18 cellular contexts compared by ENCODE assay signal in the genomic region with DNA sequence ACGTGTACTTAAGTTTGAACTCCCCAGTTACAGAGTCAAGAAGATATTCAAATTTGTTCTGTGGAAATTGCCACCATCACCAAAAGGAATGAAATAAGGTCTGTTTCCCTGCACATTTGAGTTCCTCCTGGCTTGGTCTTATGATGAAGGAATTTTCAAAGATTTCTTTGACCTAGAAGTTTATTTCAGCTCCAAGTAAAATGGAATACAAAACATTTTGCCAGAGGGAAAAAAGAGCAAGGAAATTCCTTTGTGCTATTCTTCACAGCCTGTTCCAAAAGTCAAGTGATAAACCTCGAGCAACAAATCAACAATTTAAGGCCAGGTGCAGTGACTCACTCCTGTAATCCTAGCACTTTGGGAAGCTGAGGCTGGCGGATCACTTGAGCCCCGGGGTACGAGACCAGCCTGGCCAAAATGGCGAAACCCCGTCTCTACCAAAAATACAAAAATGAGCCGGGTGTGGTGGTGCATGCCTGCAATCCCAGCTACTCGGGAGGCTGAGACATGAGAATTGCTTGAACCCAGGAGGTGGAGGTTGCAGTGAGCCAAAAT. TPM values are rescaled to one million over a fixed set of nuclear protein-coding genes. Genes with fewer than 3 reads are reported as not detected.
DNase-seq lines count a peak whose midpoint lies in the region; ATAC-seq, FAIRE-seq and TF ChIP-seq lines count a peak whose summit lies in the region.
"Had no signal": no experiment of that assay in that cellular context is flagged by ENCODE, and none has a peak within 500 bp of the region (broad histone marks: within the 10 kb centered on the region; RNA-seq: fewer than 3 reads in every experiment).

No MANE protein-coding gene starts in this region.

- H3K4me1 ChIP-seq in breast epithelium (no peaks in the 10 kb centered on the region), keratinocyte (ENCODE audit: control insufficient read depth, extremely low read depth, insufficient read depth, low read length) (peaks cover 17% of the 10 kb centered on the region)
- H3K4me1 ChIP-seq: Peyer's patch had no signal

- H3K4me1 Mint-ChIP-seq in MCF 10A (ENCODE audit: insufficient read depth, unreplicated experiment), result peaks cover 4% of the 10 kb centered on the region
- peaks cover 20 to 23% of the 10 kb centered on the region in 2 donors for H3K4me1 Mint-ChIP-seq in natural killer cell treated with Interleukin-12 subunit alpha and Interleukin-12 subunit beta and Interleukin-15 and Interleukin-18, amount 100 ng/mL, for 72 hours (ENCODE audit: low read depth in 2 of 2)

- H3K36me3 ChIP-seq in breast epithelium (no peaks in the 10 kb centered on the region), keratinocyte (ENCODE audit: control insufficient read depth in 2 of 2, extremely low read depth in 1 of 2, insufficient read depth in 2 of 2, low read length in 2 of 2) (peaks cover 0 to 3% of the 10 kb centered on the region in 2 experiments)
- H3K36me3 ChIP-seq: Peyer's patch had no signal

- H3K4me3 ChIP-seq in breast epithelium (no peak overlapping the region), keratinocyte (ENCODE audit: control insufficient read depth in 2 of 3, extremely low read depth in 1 of 3, insufficient read depth in 2 of 3, low read depth in 1 of 3, low read length in 3 of 3) (no peak overlapping the region)
- H3K4me3 ChIP-seq: GM23248, Peyer's patch had no signal

- H4K20me1 ChIP-seq in keratinocyte (ENCODE audit: control insufficient read depth, extremely low read depth, insufficient read depth, low read length), result no peaks in the 10 kb centered on the region

- H3K36me3 Mint-ChIP-seq in MCF 10A (ENCODE audit: insufficient read depth, unreplicated experiment), result peaks cover 4% of the 10 kb centered on the region
- H3K36me3 Mint-ChIP-seq in natural killer cell treated with Interleukin-12 subunit alpha and Interleukin-12 subunit beta and Interleukin-15 and Interleukin-18, amount 100 ng/mL, for 72 hours, result no peaks in the 10 kb centered on the region

- H3K27ac ChIP-seq in breast epithelium, result no peak overlapping the region
- peak overlapping the region; percentile 29 for H3K27ac ChIP-seq in keratinocyte (ENCODE audit: control insufficient read depth, insufficient read depth, low read length)
- H3K27ac ChIP-seq: 22Rv1, GM23248, KMS-11, Peyer's patch had no signal

- no peaks in the 10 kb centered on the region for H3K27me3 ChIP-seq in breast epithelium
- H3K27me3 ChIP-seq in keratinocyte (ENCODE audit: control insufficient read depth, extremely low read depth, insufficient read depth, low read length), result no peaks in the 10 kb centered on the region
- H3K27me3 ChIP-seq: Peyer's patch had no signal

- no peak overlapping the region for H3K4me3 Mint-ChIP-seq in MCF 10A (ENCODE audit: unreplicated experiment)
- no peak overlapping the region for H3K4me3 Mint-ChIP-seq in natural killer cell treated with Interleukin-12 subunit alpha and Interleukin-12 subunit beta and Interleukin-15 and Interleukin-18, amount 100 ng/mL, for 72 hours

- H3K9me3 Mint-ChIP-seq in MCF 10A (ENCODE audit: unreplicated experiment), result no peaks in the 10 kb centered on the region
- H3K9me3 Mint-ChIP-seq in natural killer cell treated with Interleukin-12 subunit alpha and Interleukin-12 subunit beta and Interleukin-15 and Interleukin-18, amount 100 ng/mL, for 72 hours, result no peaks in the 10 kb centered on the region

- no peaks in the 10 kb centered on the region for H3K27me3 Mint-ChIP-seq in MCF 10A (ENCODE audit: insufficient read depth, unreplicated experiment)
- H3K27me3 Mint-ChIP-seq in natural killer cell treated with Interleukin-12 subunit alpha and Interleukin-12 subunit beta and Interleukin-15 and Interleukin-18, amount 100 ng/mL, for 72 hours, result peaks cover 0 to 5% of the 10 kb centered on the region in 2 donors
- H3K27me3 Mint-ChIP-seq: CD4-positive, alpha-beta memory T cell had no signal

- no peak for ATAC-seq in HG03196 (IDR thresholded peaks at IDR 0.05; ENCODE audit: unreplicated experiment)
- no peak for ATAC-seq in natural killer cell treated with Interleukin-12 subunit alpha and Interleukin-12 subunit beta and Interleukin-15 and Interleukin-18, amount 100 ng/mL, for 72 hours

- no peak for FAIRE-seq in keratinocyte (lab: Jason Lieb, UNC)

- no TSS peak for BruUV-seq in MCF 10A (replicated peaks; lab: Mats Ljungman, UMichigan)

- CTCF ChIA-PET in MCF 10A (lab: Yijun Ruan, JAX), result interaction anchor here (0.6 to 1.9 kb wide), 7 partner anchors 9 to 182 kb away, joined by 3 to 9 read pairs (median 3); no protein-coding TSS in a partner anchor

- in situ Hi-C loops in SK-MEL-5 (cut with HindIII; ENCODE audit: low pct_unique_long_range_greater_than_20kb, low sequenced_read_pairs), result no loop called here

- no peak overlapping the region for H3K27ac Mint-ChIP-seq in MCF 10A (ENCODE audit: low read depth, unreplicated experiment)
- no peak overlapping the region for H3K27ac Mint-ChIP-seq in natural killer cell treated with Interleukin-12 subunit alpha and Interleukin-12 subunit beta and Interleukin-15 and Interleukin-18, amount 100 ng/mL, for 72 hours

- POLR2A ChIA-PET in MCF 10A (lab: Yijun Ruan, JAX), result interaction anchor here (1.0 to 6.6 kb wide), 4 partner anchors 25 to 189 kb away, joined by 3 to 48 read pairs (median 6); a partner anchor contains a TSS

- TF ChIP-seq POLR2A in breast epithelium (IDR thresholded peaks at IDR 0.05), result no peak

- no peak overlapping the region for H2AFZ ChIP-seq in keratinocyte (ENCODE audit: control insufficient read depth, low read length)
- H2AFZ ChIP-seq: GM23248 had no signal

- H3K79me2 ChIP-seq in keratinocyte (ENCODE audit: control insufficient read depth, insufficient read depth, low read length), result peaks cover 62% of the 10 kb centered on the region

- TF ChIP-seq CTCF in MCF 10A (IDR thresholded peaks at IDR 0.05; ENCODE audit: unreplicated experiment) (no peak), breast epithelium (IDR thresholded peaks at IDR 0.05) (no peak), keratinocyte (optimal IDR thresholded peaks at IDR 0.05 in 1 of 3, IDR thresholded peaks at IDR 0.05 in 1 of 3, conservative IDR thresholded peaks at IDR 0.05 in 1 of 3; ENCODE audit: extremely low read depth in 1 of 3, insufficient read depth in 2 of 3, low read length in 3 of 3) (no peak)

- H3K4me2 ChIP-seq in keratinocyte (ENCODE audit: control insufficient read depth, extremely low read depth, insufficient read depth, low read depth, low read length), result peak overlapping the region; percentile 48

- dilution Hi-C loops in keratinocyte (cut with MboI; ENCODE audit: extremely low pct_ligation_motif_present, low sequenced_read_pairs), result no loop called here

- H3K9me3 ChIP-seq in breast epithelium (no peaks in the 10 kb centered on the region), keratinocyte (ENCODE audit: control insufficient read depth, low read depth, low read length) (no peaks in the 10 kb centered on the region)
- H3K9me3 ChIP-seq: Peyer's patch had no signal

- H3K9ac ChIP-seq in keratinocyte (ENCODE audit: control insufficient read depth, extremely low read depth, insufficient read depth, low read length), result no peak overlapping the region
- H3K9ac ChIP-seq: GM23248, KMS-11 had no signal

- no peaks in the 10 kb centered on the region for H3K9me1 ChIP-seq in keratinocyte (ENCODE audit: control insufficient read depth, extremely low read depth, insufficient read depth, low read length)

- intact Hi-C loops in MCF 10A (cut with micrococcal nuclease), result no loop called here
- intact Hi-C loops in breast epithelium (cut with DNase I; ENCODE audit: low total_unique reads), result no loop called here

- DNase-seq in MCF 10A (ENCODE audit: unreplicated experiment) (peak; percentile 23), breast epithelium (ENCODE audit: low spot score in 2 of 2) (no peak), SK-MEL-5 (ENCODE audit: low read depth, low spot score) (peak; percentile 28), keratinocyte (ENCODE audit: low read depth, low spot score) (no peak), NCI-H1105 treated with DMSO at 0.1 percent for 48 hours (lab: John Stamatoyannopoulos, UW) (no peak), medulla oblongata (ENCODE audit: extremely low spot score) (no peak)
- DNase-seq in natural killer cell treated with Interleukin-12 subunit alpha and Interleukin-12 subunit beta and Interleukin-15 and Interleukin-18, amount 100 ng/mL, for 72 hours (ENCODE audit: low spot score), result no peak
- DNase-seq: Calu3; CD4-positive, alpha-beta memory T cell; GM23248; HCEC 1CT; NCI-H187 treated with DMSO at 0.1 percent for 48 hours; NCI-H69; Peyer's patch; Right ventricle myocardium superior had no signal

RNA-seq across cellular contexts. Expression of a gene that starts 3.4 kb away (rescaled TPM):
- total RNA-seq in MCF 10A (2022) (12.5 and 16.1 TPM in 2 replicates), breast epithelium (1 to 10 TPM; 4.8 to 8.5 (median 8.2) TPM)
- total RNA-seq in SK-MEL-5 (2014; rRNA removed; shearing (Covaris generic)), result 8.4 and 9.8 TPM in 2 replicates
- 12.6 and 17.1 TPM in 2 replicates for polyA plus RNA-seq in SK-MEL-5 (2015; cell fraction: cytosol; rRNA removed)
- polyA plus RNA-seq in SK-MEL-5 (2015; cell fraction: nucleus; rRNA removed), result 13.6 and 17.8 TPM in 2 replicates
- polyA plus RNA-seq in keratinocyte, result 6.8 to 11.0 TPM (median 10.6 TPM) in 3 replicates
- polyA plus RNA-seq in keratinocyte (2011; ENCODE audit: low read depth), result 8.5 TPM
- 6.3 and 11.3 TPM in 2 replicates for polyA plus RNA-seq in keratinocyte (2011; cell fraction: cytosol; rRNA removed)
- polyA plus RNA-seq in keratinocyte (2011; cell fraction: nucleus; rRNA removed), result 15.0 and 20.5 TPM in 2 replicates
- 8.1 and 10.5 TPM in 2 replicates for polyA plus RNA-seq in keratinocyte (2012; ENCODE audit: low replicate concordance)
- 3.0 to 9.5 TPM (median 5.0 TPM) in 3 replicates for polyA minus RNA-seq in keratinocyte
- 10.4 TPM for polyA minus RNA-seq in keratinocyte (2011; cell fraction: cytosol; rRNA and poly(A)+ RNA removed)
- 10.3 and 18.1 TPM in 2 replicates for polyA minus RNA-seq in keratinocyte (2011; cell fraction: nucleus; rRNA and poly(A)+ RNA removed)
- 10 to 100 TPM; 15.8 to 24.4 TPM for total RNA-seq in natural killer cell treated with Interleukin-12 subunit alpha and Interleukin-12 subunit beta and Interleukin-15 and Interleukin-18, amount 100 ng/mL, for 72 hours

RNA-seq across cellular contexts. Expression of a gene that starts 28.4 kb away (rescaled TPM):
- total RNA-seq in MCF 10A (2022) (52.2 and 66.9 TPM in 2 replicates), breast epithelium (10 to 100 TPM; 30.5 to 35.4 (median 34.9) TPM)
- total RNA-seq in SK-MEL-5 (2014; rRNA removed; shearing (Covaris generic)), result 22.2 and 23.2 TPM in 2 replicates
- 53.1 and 62.4 TPM in 2 replicates for polyA plus RNA-seq in SK-MEL-5 (2015; cell fraction: cytosol; rRNA removed)
- polyA plus RNA-seq in SK-MEL-5 (2015; cell fraction: nucleus; rRNA removed), result 72.4 and 72.5 TPM in 2 replicates
- 49.0 to 81.6 TPM (median 76.2 TPM) in 3 replicates for polyA plus RNA-seq in keratinocyte
- 64.8 TPM for polyA plus RNA-seq in keratinocyte (2011; ENCODE audit: low read depth)
- polyA plus RNA-seq in keratinocyte (2011; cell fraction: cytosol; rRNA removed), result 69.4 and 138 TPM in 2 replicates
- polyA plus RNA-seq in keratinocyte (2011; cell fraction: nucleus; rRNA removed), result 74.4 and 76.7 TPM in 2 replicates
- polyA plus RNA-seq in keratinocyte (2012; ENCODE audit: low replicate concordance), result 66.2 and 84.8 TPM in 2 replicates
- polyA minus RNA-seq in keratinocyte, result 20.0 to 34.1 TPM (median 23.3 TPM) in 3 replicates
- polyA minus RNA-seq in keratinocyte (2011; cell fraction: cytosol; rRNA and poly(A)+ RNA removed), result 72.9 TPM
- polyA minus RNA-seq in keratinocyte (2011; cell fraction: nucleus; rRNA and poly(A)+ RNA removed), result 16.5 and 24.3 TPM in 2 replicates
- 10 to 100 TPM; 58.3 to 60.0 TPM for total RNA-seq in natural killer cell treated with Interleukin-12 subunit alpha and Interleukin-12 subunit beta and Interleukin-15 and Interleukin-18, amount 100 ng/mL, for 72 hours

RNA-seq across cellular contexts. Expression of a gene that starts 37.6 kb away (rescaled TPM):
- total RNA-seq in MCF 10A (2022), result 23.6 and 27.1 TPM in 2 replicates
- 10 to 100 TPM; 27.2 to 38.3 (median 32.0) TPM for total RNA-seq in breast epithelium
- 53.5 and 64.5 TPM in 2 replicates for total RNA-seq in SK-MEL-5 (2014; rRNA removed; shearing (Covaris generic))
- 34.3 and 39.0 TPM in 2 replicates for polyA plus RNA-seq in SK-MEL-5 (2015; cell fraction: cytosol; rRNA removed)
- polyA plus RNA-seq in SK-MEL-5 (2015; cell fraction: nucleus; rRNA removed), result 15.3 and 16.2 TPM in 2 replicates
- polyA plus RNA-seq in keratinocyte, result 19.5 to 23.3 TPM (median 19.7 TPM) in 3 replicates
- 25.4 TPM for polyA plus RNA-seq in keratinocyte (2011; ENCODE audit: low read depth)
- 19.0 and 19.1 TPM in 2 replicates for polyA plus RNA-seq in keratinocyte (2011; cell fraction: cytosol; rRNA removed)
- 19.3 and 23.6 TPM in 2 replicates for polyA plus RNA-seq in keratinocyte (2011; cell fraction: nucleus; rRNA removed)
- 23.3 TPM in 2 replicates for polyA plus RNA-seq in keratinocyte (2012; ENCODE audit: low replicate concordance)
- 14.3 to 24.2 TPM (median 16.7 TPM) in 3 replicates for polyA minus RNA-seq in keratinocyte
- polyA minus RNA-seq in keratinocyte (2011; cell fraction: cytosol; rRNA and poly(A)+ RNA removed), result 7.9 TPM
- polyA minus RNA-seq in keratinocyte (2011; cell fraction: nucleus; rRNA and poly(A)+ RNA removed), result 12.1 and 17.9 TPM in 2 replicates
- total RNA-seq in natural killer cell treated with Interleukin-12 subunit alpha and Interleukin-12 subunit beta and Interleukin-15 and Interleukin-18, amount 100 ng/mL, for 72 hours, result 10 to 100 TPM; 20.8 to 24.2 TPM

Comparison
In these comparisons a context has a peak if more than half of its experiments do, and no peak if none do; other contexts are left out.
1. DNase-seq: peak in MCF 10A (single experiment) and SK-MEL-5 (single experiment); none in breast epithelium (0 of 2), keratinocyte (single experiment), NCI-H1105 treated with DMSO at 0.1 percent for 48 hours (single experiment), natural killer cell treated with Interleukin-12 subunit alpha and Interleukin-12 subunit beta and Interleukin-15 and Interleukin-18, amount 100 ng/mL, for 72 hours (single experiment) and medulla oblongata (single experiment).